ENCODE assay signal across 20 cellular contexts in the genomic region with DNA sequence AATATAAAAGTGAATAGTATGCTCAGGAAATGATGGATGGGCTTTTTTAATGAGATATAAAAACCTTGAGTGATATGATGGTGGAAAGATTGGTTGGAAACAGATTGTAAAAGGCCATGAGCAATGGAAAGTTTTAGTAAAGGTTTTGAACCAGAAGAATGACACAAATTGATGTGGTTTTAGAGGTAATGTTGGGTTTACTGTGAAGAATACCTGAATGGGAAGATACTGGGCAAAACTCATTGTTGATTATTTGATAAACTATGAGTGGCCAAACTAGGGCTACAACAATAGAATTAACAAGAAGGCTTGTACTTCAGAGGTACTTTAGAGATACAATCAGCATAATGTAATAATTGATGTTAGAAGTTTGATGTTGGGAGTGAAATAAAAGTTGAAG.
"Had no signal": no experiment of that assay in that cellular context is flagged by ENCODE, and none has a peak within 500 bp of the region (broad histone marks: within the 10 kb centered on the region; RNA-seq: fewer than 3 reads in every experiment).

No MANE protein-coding gene starts in this region.

- H3K9me3 Mint-ChIP-seq: activated naive CD4-positive, alpha-beta T cell treated with anti-CD3 and anti-CD28 coated beads, Interleukin-2, amount 10 ng/mL, durations not matched to agents 7 days and 5 days; brain had no signal

- ATAC-seq: activated CD4-positive, CD25-positive, alpha-beta regulatory T cell treated with anti-CD3 and anti-CD28 coated beads, Interleukin-2, amount 50 U/mL, for 24 hours had no signal

- DNase-seq: activated CD4-positive, alpha-beta T cell treated with anti-CD3 and anti-CD28 coated beads for 48 hours; activated CD4-positive, alpha-beta T cell treated with anti-CD3 and anti-CD28 coated beads, Interleukin-2, amount 50 U/mL, for 48 hours; activated gamma-delta T cell; activated naive CD4-positive, alpha-beta T cell treated with anti-CD3 and anti-CD28 coated beads, Interleukin-2, amount 10 ng/mL, durations not matched to agents 7 days and 5 days; amygdala; MG63; MV-4-11; NCI-H1092 treated with DMSO at 0.1 percent for 48 hours; NCI-H1436; NCI-H1694 treated with DMSO at 0.1 percent for 48 hours; NCI-H2081; NCI-H510A treated with DMSO at 0.1 percent for 48 hours; NCI-H69; Peyer's patch; Right ventricle myocardium superior; SJCRH30; SK-N-SH; T-helper 1 cell had no signal

- H3K36me3 Mint-ChIP-seq: activated naive CD4-positive, alpha-beta T cell treated with anti-CD3 and anti-CD28 coated beads, Interleukin-2, amount 10 ng/mL, durations not matched to agents 7 days and 5 days; brain had no signal

- H3K4me3 Mint-ChIP-seq: activated naive CD4-positive, alpha-beta T cell treated with anti-CD3 and anti-CD28 coated beads, Interleukin-2, amount 10 ng/mL, durations not matched to agents 7 days and 5 days; brain had no signal

- H3K4me1 Mint-ChIP-seq: activated naive CD4-positive, alpha-beta T cell treated with anti-CD3 and anti-CD28 coated beads, Interleukin-2, amount 10 ng/mL, durations not matched to agents 7 days and 5 days; brain had no signal

- H3K27ac Mint-ChIP-seq: activated naive CD4-positive, alpha-beta T cell treated with anti-CD3 and anti-CD28 coated beads, Interleukin-2, amount 10 ng/mL, durations not matched to agents 7 days and 5 days; brain had no signal

- H3K27me3 Mint-ChIP-seq: activated naive CD4-positive, alpha-beta T cell treated with anti-CD3 and anti-CD28 coated beads, Interleukin-2, amount 10 ng/mL, durations not matched to agents 7 days and 5 days had no signal
